13 cellular contexts compared by ENCODE assay signal in genomic region chr5:149407331-149408251, GRCh38. TPM values are rescaled to one million over a fixed set of nuclear protein-coding genes. Genes with fewer than 3 reads are reported as not detected.
DNase-seq lines count a peak whose midpoint lies in the region; ATAC-seq, FAIRE-seq and TF ChIP-seq lines count a peak whose summit lies in the region.
"Had no signal": no experiment of that assay in that cellular context is flagged by ENCODE, and none has a peak within 500 bp of the region (broad histone marks: within the 10 kb centered on the region; RNA-seq: fewer than 3 reads in every experiment).

No MANE protein-coding gene starts in this region.

- peak overlapping the region; percentile 14 for H4K91ac ChIP-seq in trophoblast cell (ENCODE audit: low read depth, low read length)

- H2BK5ac ChIP-seq in trophoblast cell (ENCODE audit: low read depth, low read length, poor library complexity): no peak overlapping the region

- no CpG with 5 or more reads among the region's 11 CpGs for WGBS in trophoblast cell (ENCODE audit: extremely low coverage, insufficient coverage, insufficient read length)

- ATAC-seq in left ventricle myocardium superior: peak; percentile 13
- no peak for ATAC-seq in HG03108 (IDR thresholded peaks at IDR 0.05; ENCODE audit: unreplicated experiment)
- ATAC-seq in HG03457 (IDR thresholded peaks at IDR 0.05; ENCODE audit: unreplicated experiment): no peak

- H4K8ac ChIP-seq in trophoblast cell (ENCODE audit: low read depth, low read length): no peak overlapping the region

- no peak for DNase-seq in AG04449 (ENCODE audit: low read depth, low spot score)
- DNase-seq in ascending aorta (ENCODE audit: low spot score in 2 of 2): peak in 1 of 2 donors; percentile 63
- DNase-seq in left ventricle myocardium superior: no peak
- DNase-seq in trophoblast cell: no peak
- DNase-seq in GM19239 (ENCODE audit: insufficient read length, low spot score): no peak
- DNase-seq in NCI-H1694 (lab: John Stamatoyannopoulos, UW): no peak
- DNase-seq: activated T-cell treated with anti-CD3 and anti-CD28 coated beads, Interleukin-2, amount 50 U/mL, for 24 hours; NCI-H1930 had no signal

- no peak overlapping the region for H3K14ac ChIP-seq in trophoblast cell (ENCODE audit: low read length)

- no peak overlapping the region for H4K12ac ChIP-seq in trophoblast cell (ENCODE audit: low read depth, low read length)

- no peak overlapping the region for H3K4ac ChIP-seq in trophoblast cell (ENCODE audit: low read depth, low read length)

- H2AFZ ChIP-seq in trophoblast cell (ENCODE audit: insufficient read depth, low read length, poor library complexity): no peak overlapping the region

- H3K9me3 ChIP-seq in ascending aorta (no peaks in the 10 kb centered on the region), trophoblast cell (ENCODE audit: insufficient read depth, low read depth, low read length) (no peaks in the 10 kb centered on the region)

- H3K27ac ChIP-seq in ascending aorta (peak overlapping the region; percentile 88 to 90), trophoblast cell (ENCODE audit: low read depth, low read length) (no peak overlapping the region)
- H3K27ac ChIP-seq: RWPE1 had no signal

- H3K27me3 ChIP-seq in ascending aorta (no peaks in the 10 kb centered on the region), trophoblast cell (ENCODE audit: insufficient read depth, low read length) (no peaks in the 10 kb centered on the region)

- peaks cover 51 to 52% of the 10 kb centered on the region in 2 donors for H3K36me3 ChIP-seq in ascending aorta
- H3K36me3 ChIP-seq in trophoblast cell (ENCODE audit: control insufficient read depth in 1 of 2, insufficient read depth in 2 of 2, low read length in 2 of 2): no peaks in the 10 kb centered on the region

- no peak overlapping the region for H3K9ac ChIP-seq in trophoblast cell (ENCODE audit: low read length)

- no peak overlapping the region for H3K18ac ChIP-seq in trophoblast cell (ENCODE audit: low read length)

- H3K4me2 ChIP-seq in trophoblast cell (ENCODE audit: low read length): no peak overlapping the region

- no peaks in the 10 kb centered on the region for H3K79me2 ChIP-seq in trophoblast cell (ENCODE audit: control insufficient read depth, insufficient read depth, low read length, poor library complexity)

- H3K4me1 ChIP-seq in ascending aorta: peaks cover 16 to 27% of the 10 kb centered on the region in 2 donors
- H3K4me1 ChIP-seq in trophoblast cell (ENCODE audit: control insufficient read depth in 1 of 2, insufficient read depth in 2 of 2, low read length in 2 of 2): peaks cover 20 to 39% of the 10 kb centered on the region in 2 experiments

- intact Hi-C loops in ascending aorta (cut with DNase I): no loop called here
- intact Hi-C loops in left ventricle myocardium superior (cut with micrococcal nuclease): no loop called here

- FAIRE-seq in GM19239 (lab: Jason Lieb, UNC): no peak

- no peak overlapping the region for H3K23ac ChIP-seq in trophoblast cell (ENCODE audit: low read length)

- no peak for TF ChIP-seq CTCF in AG04449 (IDR thresholded peaks at IDR 0.05; ENCODE audit: insufficient read depth, low read length, missing control alignments)
- TF ChIP-seq CTCF in ascending aorta (IDR thresholded peaks at IDR 0.05): no peak

- peak overlapping the region; percentile 100 for H3K4me3 ChIP-seq in AG04449 (ENCODE audit: low read depth, low read length)
- H3K4me3 ChIP-seq in ascending aorta: peak overlapping the region; percentile 64 to 87
- peak overlapping the region; percentile 19 for H3K4me3 ChIP-seq in trophoblast cell (ENCODE audit: low read depth, low read length)

- H2BK120ac ChIP-seq in trophoblast cell (ENCODE audit: insufficient read depth, low read length, poor library complexity): no peak overlapping the region

- CTCF ChIA-PET in AG04449 (lab: Yijun Ruan, JAX): interaction anchor here (0.9 to 35.1 kb wide), 10 partner anchors 9 to 41 kb away, joined by 3 to 737 read pairs (median 12); partner anchors contain the start of gene IL17B

- peak overlapping the region; percentile 56 for H2BK12ac ChIP-seq in trophoblast cell (ENCODE audit: low read length)

- peak overlapping the region; percentile 52 for H2AK5ac ChIP-seq in trophoblast cell (ENCODE audit: low read length)

- POLR2A ChIA-PET in AG04449 (lab: Yijun Ruan, JAX): interaction anchor here (0.6 to 11.1 kb wide), 18 partner anchors 10 to 142 kb away, joined by 3 to 255 read pairs (median 4); no protein-coding TSS in a partner anchor

- H3K79me1 ChIP-seq in trophoblast cell (ENCODE audit: low read length): peaks cover 15% of the 10 kb centered on the region

RNA-seq across cellular contexts. Expression of gene IL17B, which starts 28.5 kb away (rescaled TPM):
- 46.8 TPM for total RNA-seq in ascending aorta
- total RNA-seq in left ventricle myocardium superior: not detected
- polyA plus RNA-seq in trophoblast cell (2013): 0.25 and 0.26 TPM in 2 replicates
- total RNA-seq: dermis microvascular lymphatic vessel endothelial cell, pulmonary artery endothelial cell had no signal

RNA-seq across cellular contexts. Expression of gene PCYOX1L, which starts 49.7 kb away (rescaled TPM):
- total RNA-seq in ascending aorta (1.5 TPM), left ventricle myocardium superior (2.6 TPM)
- 2.2 and 2.4 TPM in 2 replicates for polyA plus RNA-seq in trophoblast cell (2013)

Comparison
In these comparisons a context has a peak if more than half of its experiments do, and no peak if none do; other contexts are left out.
1. H3K4me3 ChIP-seq: peak in every context shown above with its lines; median percentile 100 in AG04449; 76 in ascending aorta; 19 in trophoblast cell.
2. RNA of gene IL17B, which starts 28.5 kb away (total RNA-seq): 46.8 TPM in ascending aorta (single experiment); not detected in left ventricle myocardium superior (single experiment); every median in the first group is over 10 times any median in the second.